Comparison of ENCODE assay signal across 16 cellular contexts in the genomic region with DNA sequence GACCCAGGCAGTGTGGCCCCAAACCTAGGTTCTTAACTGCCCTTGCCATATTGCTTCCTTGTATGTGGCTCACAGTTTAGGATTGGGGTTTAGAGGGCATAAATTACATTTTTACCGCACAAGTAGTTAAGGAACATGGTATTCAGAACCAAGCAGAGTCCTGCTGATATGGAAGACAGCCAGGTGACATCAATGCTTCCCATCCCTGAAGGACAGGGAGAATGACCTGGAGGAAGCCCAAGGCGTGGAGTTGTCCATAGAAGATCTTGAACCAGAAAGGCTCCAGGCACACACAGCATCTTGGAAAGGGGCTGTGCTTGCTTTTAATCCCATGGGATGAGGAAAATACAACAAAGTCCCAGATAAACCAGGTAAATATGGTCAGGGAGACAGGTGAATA. TPM values are rescaled to one million over a fixed set of nuclear protein-coding genes. Genes with fewer than 3 reads are reported as not detected.
DNase-seq lines count a peak whose midpoint lies in the region; ATAC-seq and TF ChIP-seq lines count a peak whose summit lies in the region.
"Had no signal": no experiment of that assay in that cellular context is flagged by ENCODE, and none has a peak within 500 bp of the region (broad histone marks: within the 10 kb centered on the region; RNA-seq: fewer than 3 reads in every experiment).

No MANE protein-coding gene starts in this region.

- H3K4me1 Mint-ChIP-seq in CD4-positive, alpha-beta memory T cell = peaks cover 10 to 28% (median 17%) of the 10 kb centered on the region in 4 donors
- H3K4me1 Mint-ChIP-seq: B cell had no signal

- ATAC-seq in PC-3 (no peak), GM18511 (IDR thresholded peaks at IDR 0.05; ENCODE audit: unreplicated experiment) (no peak), HG03432 (IDR thresholded peaks at IDR 0.05; ENCODE audit: unreplicated experiment) (no peak)
- ATAC-seq: GM12878, GM23338 had no signal

- no TSS peak for BruUV-seq in PC-3 (replicated peaks; lab: Mats Ljungman, UMichigan)

- H3K79me2 ChIP-seq in PC-3 (ENCODE audit: low read length) = no peaks in the 10 kb centered on the region; the same call in 1 of the 2 replicates

- DNase-seq in G401 (ENCODE audit: low spot score) (peak; percentile 60), PC-3 (no peak), islet precursor cell (peak; percentile 4)
- DNase-seq in CD4-positive, alpha-beta memory T cell = no peak
- DNase-seq: Calu3; CD4-positive, CD25-positive, alpha-beta regulatory T cell; DMS79 treated with DMSO at 0.1 percent for 48 hours; HCEC 1CT had no signal

- H3F3A ChIP-seq in PC-3 (ENCODE audit: low read length, unreplicated experiment) = peaks cover 6% of the 10 kb centered on the region

- H3K36me3 ChIP-seq in PC-3 (ENCODE audit: low read depth, low read length) = no peaks in the 10 kb centered on the region
- no peaks in the 10 kb centered on the region for H3K36me3 ChIP-seq in CD4-positive, alpha-beta memory T cell (ENCODE audit: insufficient read depth, low read length)

- in situ Hi-C loops in G401 (cut with HindIII; ENCODE audit: low sequenced_read_pairs) = no loop called here

- no peaks in the 10 kb centered on the region for H3K9me2 ChIP-seq in PC-3 (replicated peaks; ENCODE audit: low read length)

- H3K9ac ChIP-seq in PC-3 (ENCODE audit: low read length) = peak overlapping the region; percentile 15
- H3K9ac ChIP-seq: BLaER1 treated with 17β-estradiol and CSF1 and Interleukin-3, amounts not matched to agents 10 nM and 100 nM; KMS-11 had no signal

- no peak overlapping the region for H2AFZ ChIP-seq in PC-3 (ENCODE audit: low read length)
- H2AFZ ChIP-seq: GM23338 had no signal

- H3K4me1 ChIP-seq in PC-3 (ENCODE audit: insufficient read depth, low read length) = peaks cover 57% of the 10 kb centered on the region
- peaks cover 7% of the 10 kb centered on the region for H3K4me1 ChIP-seq in CD4-positive, alpha-beta memory T cell (ENCODE audit: insufficient read depth, low read length)

- no peaks in the 10 kb centered on the region for H3K27me3 ChIP-seq in PC-3 (ENCODE audit: low read length)
- H3K27me3 ChIP-seq in CD4-positive, alpha-beta memory T cell (ENCODE audit: insufficient read depth, low read length) = no peaks in the 10 kb centered on the region
- H3K27me3 ChIP-seq: BLaER1 treated with 17β-estradiol and CSF1 and Interleukin-3, amounts not matched to agents 10 nM and 100 nM had no signal

- intact Hi-C loops in PC-3 (cut with micrococcal nuclease) = loop anchor here (5.0 kb wide), 1 partner anchor 794 kb away; no protein-coding TSS in a partner anchor
- intact Hi-C loops in CD4-positive, alpha-beta memory T cell (cut with micrococcal nuclease) = no loop called here

- POLR2A ChIA-PET in PC-3 (lab: Charles Lee; ENCODE audit: unreplicated experiment) = no interaction called here
- POLR2A ChIA-PET in CD4-positive, alpha-beta memory T cell (lab: Charles Lee; ENCODE audit: partially characterized antibody) = interaction anchor here (0.6 to 1.1 kb wide), 2 partner anchors 14 to 21 kb away, joined by 3 read pairs; no protein-coding TSS in a partner anchor

- H3K4me3 Mint-ChIP-seq in CD4-positive, alpha-beta memory T cell = peak overlapping the region in 1 of 8 donors; percentile 3
- H3K4me3 Mint-ChIP-seq: B cell; CD4-positive, CD25-positive, alpha-beta regulatory T cell; GM23338 had no signal

- peaks cover 4 to 17% (median 7%) of the 10 kb centered on the region in 8 donors for H3K9me3 Mint-ChIP-seq in CD4-positive, alpha-beta memory T cell
- H3K9me3 Mint-ChIP-seq: GM23338 had no signal

- H3K4me3 ChIP-seq in PC-3 (ENCODE audit: low read length) = no peak overlapping the region
- no peak overlapping the region for H3K4me3 ChIP-seq in CD4-positive, alpha-beta memory T cell (ENCODE audit: low read length in 2 of 2)
- H3K4me3 ChIP-seq: BLaER1 treated with 17β-estradiol and CSF1 and Interleukin-3, amounts not matched to agents 10 nM and 100 nM; GM12878; GM23338 had no signal

- H4K20me1 ChIP-seq in PC-3 (ENCODE audit: low read length) = no peaks in the 10 kb centered on the region

- TF ChIP-seq CTCF in C4-2B (conservative IDR thresholded peaks at IDR 0.05) = no peak
- TF ChIP-seq CTCF in PC-3 (conservative IDR thresholded peaks at IDR 0.05; ENCODE audit: low read depth, low read length) = no peak

- CTCF ChIA-PET in PC-3 (lab: Charles Lee) = interaction anchor here (1.6 kb wide), 1 partner anchor 63 kb away, joined by 4 read pairs; no protein-coding TSS in a partner anchor
- CTCF ChIA-PET in CD4-positive, alpha-beta memory T cell (lab: Charles Lee; ENCODE audit: partially characterized antibody) = interaction anchor here (0.6 kb wide), 1 partner anchor 11 kb away, joined by 3 read pairs; no protein-coding TSS in a partner anchor

- H3K9me3 ChIP-seq in PC-3 (ENCODE audit: low read length) = no peaks in the 10 kb centered on the region
- no peaks in the 10 kb centered on the region for H3K9me3 ChIP-seq in CD4-positive, alpha-beta memory T cell (ENCODE audit: control insufficient read depth in 1 of 2, low read length in 2 of 2)

- H3K27ac ChIP-seq in C4-2B = peak overlapping the region; percentile 21; the same call in 1 of the 2 replicates
- peak overlapping the region; percentile 71 for H3K27ac ChIP-seq in PC-3 (ENCODE audit: low read length)
- H3K27ac ChIP-seq in CD4-positive, alpha-beta memory T cell (ENCODE audit: low read depth, low read length) = no peak overlapping the region
- H3K27ac ChIP-seq: BLaER1 treated with 17β-estradiol and CSF1 and Interleukin-3, amounts not matched to agents 10 nM and 100 nM; KMS-11 had no signal

- no peaks in the 10 kb centered on the region for H3K27me3 Mint-ChIP-seq in CD4-positive, alpha-beta memory T cell
- H3K27me3 Mint-ChIP-seq: CD4-positive, CD25-positive, alpha-beta regulatory T cell had no signal

- peak overlapping the region; percentile 46 for H3K4me2 ChIP-seq in PC-3 (ENCODE audit: low read length)
- H3K4me2 ChIP-seq: BLaER1 treated with 17β-estradiol and CSF1 and Interleukin-3, amounts not matched to agents 10 nM and 100 nM; GM23338; KMS-11 had no signal

- H3K27ac Mint-ChIP-seq in CD4-positive, alpha-beta memory T cell = peak overlapping the region in 1 of 7 donors; percentile 13
- H3K27ac Mint-ChIP-seq: B cell; CD4-positive, CD25-positive, alpha-beta regulatory T cell; GM23338 had no signal

- peaks cover 3 to 19% of the 10 kb centered on the region in 2 donors for H3K36me3 Mint-ChIP-seq in CD4-positive, alpha-beta memory T cell

RNA-seq across cellular contexts. Expression of gene ATXN7L1, which starts 48.3 kb away (rescaled TPM):
- total RNA-seq in G401 (2014; rRNA removed; shearing (Covaris generic)) = 0.44 and 4.4 TPM in 2 replicates
- total RNA-seq in PC-3 (2014; rRNA removed) = 6.2 and 16.0 TPM in 2 replicates
- total RNA-seq in CD4-positive, alpha-beta memory T cell = 10 to 100 TPM; 60.4 to 62.2 TPM
- 10 to 100 TPM in 1 of 2 donors, 1 to 10 TPM in 1; 8.7 to 24.8 TPM for polyA plus RNA-seq in CD4-positive, alpha-beta memory T cell

Comparison
In these comparisons a context has a peak if more than half of its experiments do, and no peak if none do; other contexts are left out.
1. DNase-seq: peak in G401 (single experiment) and islet precursor cell (single experiment); none in PC-3 (single experiment) and CD4-positive, alpha-beta memory T cell (0 of 5).